16 cellular contexts compared by ENCODE assay signal in the genomic region with DNA sequence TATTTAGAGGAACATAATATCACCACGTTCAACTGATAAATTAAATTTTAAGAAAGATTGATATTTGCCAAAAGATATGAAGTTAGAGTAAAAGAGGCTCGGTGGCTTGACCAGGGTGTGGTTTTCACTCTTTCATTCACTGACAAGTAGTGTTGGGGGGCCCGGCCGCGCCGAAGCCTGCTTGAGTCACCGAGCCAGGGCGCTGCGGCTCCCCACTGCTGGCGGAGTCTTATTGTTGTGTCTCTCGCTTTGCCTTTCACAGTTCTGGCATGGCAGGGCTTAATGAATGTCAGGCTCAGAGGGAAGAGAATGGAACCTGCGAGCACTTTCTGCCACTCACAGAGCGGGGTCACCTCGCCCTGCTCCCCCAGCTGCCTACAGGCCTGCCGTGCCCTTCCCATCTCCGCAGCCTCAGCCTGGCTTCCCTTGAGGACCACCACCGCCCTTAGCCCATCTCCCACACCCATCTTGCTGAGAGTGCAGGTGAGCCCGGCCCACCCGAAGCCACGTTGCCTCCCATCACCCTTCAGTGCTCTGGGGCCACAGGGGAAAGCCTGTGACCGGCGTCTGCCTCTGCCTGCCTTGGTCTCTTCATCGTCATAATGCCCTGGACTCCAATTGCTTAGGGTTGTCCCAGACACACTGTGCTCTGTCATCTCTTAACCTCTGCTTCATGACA.
DNase-seq lines count a peak whose midpoint lies in the region; FAIRE-seq and TF ChIP-seq lines count a peak whose summit lies in the region.
"Had no signal": no experiment of that assay in that cellular context is flagged by ENCODE, and none has a peak within 500 bp of the region (broad histone marks: within the 10 kb centered on the region; RNA-seq: fewer than 3 reads in every experiment).

No MANE protein-coding gene starts in this region.

- no peaks in the 10 kb centered on the region for H3K27me3 Mint-ChIP-seq in dendritic cell treated with granulocyte-macrophage colony-stimulating factor and Interleukin-4, amounts not matched to agents 40 ng/mL and 50 ng/mL, for 4 days

- H3K27ac Mint-ChIP-seq in dendritic cell treated with granulocyte-macrophage colony-stimulating factor and Interleukin-4, amounts not matched to agents 40 ng/mL and 50 ng/mL, for 4 days, result peak overlapping the region; percentile 73

- H3K4me2 ChIP-seq in BLaER1, result 0 out of 2 replicates have a peak overlapping the region, but pooled peaks have one; percentile 5

- peaks cover 37% of the 10 kb centered on the region for H3K36me3 ChIP-seq in BLaER1
- H3K36me3 ChIP-seq: BE2C had no signal

- H3K9ac ChIP-seq in BLaER1, result no peak overlapping the region

- peaks cover 87% of the 10 kb centered on the region for H3K4me1 ChIP-seq in BLaER1

- no peak overlapping the region for H3K4me3 ChIP-seq in BLaER1

- peaks cover 77% of the 10 kb centered on the region for H4K20me1 ChIP-seq in BLaER1

- TF ChIP-seq POLR2A in GM12891 (IDR thresholded peaks at IDR 0.05; ENCODE audit: low read depth, low read length), result no peak

- H3K4me1 Mint-ChIP-seq in dendritic cell treated with granulocyte-macrophage colony-stimulating factor and Interleukin-4, amounts not matched to agents 40 ng/mL and 50 ng/mL, for 4 days (ENCODE audit: low read depth), result peaks cover 80% of the 10 kb centered on the region

- peak; percentile 16 for FAIRE-seq in GM12891 (lab: Jason Lieb, UNC)
- FAIRE-seq: RCC 7860 had no signal

- intact Hi-C loops in dendritic cell treated with granulocyte-macrophage colony-stimulating factor and Interleukin-4, amounts not matched to agents 40 ng/mL and 50 ng/mL, for 4 days (cut with micrococcal nuclease), result no loop called here

- H3K27me3 ChIP-seq in BLaER1, result no peaks in the 10 kb centered on the region
- H3K27me3 ChIP-seq: BE2C had no signal

- no peaks in the 10 kb centered on the region for H3K9me3 ChIP-seq in BLaER1
- H3K9me3 ChIP-seq: BE2C had no signal

- DNase-seq in GM12891 (ENCODE audit: insufficient read length, low spot score) (no peak), retina (peak; percentile 30), COLO668 (lab: John Stamatoyannopoulos, UW; ENCODE audit: unreplicated experiment) (no peak), DMS114 treated with DMSO at 0.1 percent for 48 hours (lab: John Stamatoyannopoulos, UW; ENCODE audit: unreplicated experiment) (no peak)
- DNase-seq in activated CD8-positive, alpha-beta memory T cell treated with anti-CD3 and anti-CD28 coated beads, Interleukin-2, amount 50 U/mL, for 4 hours, result no peak
- DNase-seq: ACHN, BE2C, DMS153, IMR-90, NCI-H1417, NCI-H1930, NCI-H2171, NCI-H82 had no signal

- H3K27ac ChIP-seq in BLaER1, result 0 out of 2 replicates have a peak overlapping the region, but pooled peaks have one; percentile 29

- no peak overlapping the region for H3K4me3 Mint-ChIP-seq in dendritic cell treated with granulocyte-macrophage colony-stimulating factor and Interleukin-4, amounts not matched to agents 40 ng/mL and 50 ng/mL, for 4 days

- no peaks in the 10 kb centered on the region for H3K9me3 Mint-ChIP-seq in dendritic cell treated with granulocyte-macrophage colony-stimulating factor and Interleukin-4, amounts not matched to agents 40 ng/mL and 50 ng/mL, for 4 days

- no peaks in the 10 kb centered on the region for H3K36me3 Mint-ChIP-seq in dendritic cell treated with granulocyte-macrophage colony-stimulating factor and Interleukin-4, amounts not matched to agents 40 ng/mL and 50 ng/mL, for 4 days (ENCODE audit: low read depth)

TF ChIP-seq in GM12891, 5 proteins besides CTCF, POLR2A, EP300 and RAD21:
- TF ChIP-seq POU2F2 (IDR thresholded peaks at IDR 0.05; ENCODE audit: low read depth, low read length), result no peak
- TF ChIP-seq TAF1 (IDR thresholded peaks at IDR 0.05; ENCODE audit: low read depth, low read length), result no peak
